In genomic region chr21:33543505-33544129, GRCh38 we compare ENCODE assay signal across 8 cellular contexts. TPM values are rescaled to one million over a fixed set of nuclear protein-coding genes. Genes with fewer than 3 reads are reported as not detected.
A peak's percentile ranks its signal among the peaks of the same experiment; 100 is the strongest.
DNase-seq lines count a peak whose midpoint lies in the region; ATAC-seq and FAIRE-seq lines count a peak whose summit lies in the region.

No MANE protein-coding gene starts in this region.

- H3K9me3 Mint-ChIP-seq in activated naive CD8-positive, alpha-beta T cell treated with anti-CD3 and anti-CD28 coated beads, Interleukin-2, amount 50 U/mL, for 24 hours = no peaks in the 10 kb centered on the region

- H3K9ac ChIP-seq in iPS-20b (ENCODE audit: low read depth, low read length) = peak overlapping the region; percentile 97

- 0% methylated on average over 23 to 26 of the region's 26 CpGs for WGBS in small intestine, 3 donors

- DNase-seq in SHP77 (lab: John Stamatoyannopoulos, UW) (peak; percentile 15 to 52), SHP77 treated with DMSO at 0.1 percent for 48 hours (lab: John Stamatoyannopoulos, UW) (no peak), NCI-H226 (peak; percentile 55), small intestine (peak; percentile 13), NCI-H2227 (lab: John Stamatoyannopoulos, UW; ENCODE audit: unreplicated experiment) (no peak)
- DNase-seq in activated naive CD8-positive, alpha-beta T cell treated with anti-CD3 and anti-CD28 coated beads, Interleukin-2, amount 50 U/mL, for 24 hours = peak; percentile 84
- DNase-seq in central memory CD4-positive, alpha-beta T cell = no peak

- H3K27ac ChIP-seq in iPS-20b (ENCODE audit: low read length) (peak overlapping the region; percentile 90), small intestine (ENCODE audit: low read depth in 1 of 2, low read length in 1 of 2) (peak overlapping the region; percentile 90 to 99)

- ATAC-seq in activated naive CD8-positive, alpha-beta T cell treated with anti-CD3 and anti-CD28 coated beads, Interleukin-2, amount 50 U/mL, for 24 hours = peak; percentile 12

- no peaks in the 10 kb centered on the region for H3K27me3 Mint-ChIP-seq in activated naive CD8-positive, alpha-beta T cell treated with anti-CD3 and anti-CD28 coated beads, Interleukin-2, amount 50 U/mL, for 24 hours

- H3K27me3 ChIP-seq in iPS-20b (ENCODE audit: insufficient read depth, low read length) = no peaks in the 10 kb centered on the region
- no peaks in the 10 kb centered on the region for H3K27me3 ChIP-seq in small intestine (ENCODE audit: control insufficient read depth in 2 of 2, insufficient read depth in 2 of 2, low read length in 2 of 2)

- H3K4me1 Mint-ChIP-seq in activated naive CD8-positive, alpha-beta T cell treated with anti-CD3 and anti-CD28 coated beads, Interleukin-2, amount 50 U/mL, for 24 hours = peaks cover 53% of the 10 kb centered on the region

- H3K9me3 ChIP-seq in iPS-20b (ENCODE audit: insufficient read depth, low read depth, low read length) (no peaks in the 10 kb centered on the region), small intestine (ENCODE audit: control insufficient read depth, low read depth) (no peaks in the 10 kb centered on the region)

- peaks cover 62% of the 10 kb centered on the region for H3K36me3 Mint-ChIP-seq in activated naive CD8-positive, alpha-beta T cell treated with anti-CD3 and anti-CD28 coated beads, Interleukin-2, amount 50 U/mL, for 24 hours (ENCODE audit: low read depth)

- FAIRE-seq in small intestine (lab: Jason Lieb, UNC) = no peak

- H3K4me3 ChIP-seq in iPS-20b (ENCODE audit: low read length) = peak overlapping the region; percentile 91
- H3K4me3 ChIP-seq in small intestine (ENCODE audit: low read depth in 1 of 2, low read length in 2 of 2) = peak overlapping the region; percentile 77 to 84

- H3K36me3 ChIP-seq in iPS-20b (ENCODE audit: insufficient read depth, low read depth, low read length) = peaks cover 51% of the 10 kb centered on the region
- H3K36me3 ChIP-seq in small intestine (ENCODE audit: control insufficient read depth in 2 of 2, insufficient read depth in 2 of 2, low read length in 2 of 2) = peaks cover 0 to 3% of the 10 kb centered on the region in 2 donors

- H3K27ac Mint-ChIP-seq in activated naive CD8-positive, alpha-beta T cell treated with anti-CD3 and anti-CD28 coated beads, Interleukin-2, amount 50 U/mL, for 24 hours = peak overlapping the region; percentile 98

- H3K4me1 ChIP-seq in iPS-20b (ENCODE audit: insufficient read depth, low read length) (peaks cover 18% of the 10 kb centered on the region; the same call in 1 of the 2 replicates), small intestine (ENCODE audit: control insufficient read depth in 2 of 2, insufficient read depth in 1 of 2, low read depth in 1 of 2, low read length in 1 of 2) (peaks cover 0 to 2% of the 10 kb centered on the region in 2 donors)

- H3K4me3 Mint-ChIP-seq in activated naive CD8-positive, alpha-beta T cell treated with anti-CD3 and anti-CD28 coated beads, Interleukin-2, amount 50 U/mL, for 24 hours = peak overlapping the region; percentile 92

RNA-seq across cellular contexts. Expression of gene SON, which starts 0.8 kb away (rescaled TPM):
- 10 to 100 TPM; 76.1 to 93.3 (median 84.3) TPM for polyA plus RNA-seq in small intestine

RNA-seq across cellular contexts. Expression of gene GART, which starts 1.7 kb away (rescaled TPM):
- polyA plus RNA-seq in small intestine = 10 to 100 TPM; 21.9 to 34.3 (median 24.8) TPM

RNA-seq across cellular contexts. Expression of gene DONSON, which starts 44.9 kb away (rescaled TPM):
- 10 to 100 TPM in 2 of 3 donors, 1 to 10 TPM in 1; 8.9 to 15.7 (median 14.8) TPM for polyA plus RNA-seq in small intestine

RNA-seq across cellular contexts. Expression of gene DNAJC28, which starts 52.1 kb away (rescaled TPM):
- 1 to 10 TPM; 1.6 to 2.5 (median 1.7) TPM for polyA plus RNA-seq in small intestine

Comparison
In these comparisons a context has a peak if more than half of its experiments do, and no peak if none do; other contexts are left out.
1. DNase-seq: peak in SHP77 (2 of 2), NCI-H226 (single experiment), activated naive CD8-positive, alpha-beta T cell treated with anti-CD3 and anti-CD28 coated beads, Interleukin-2, amount 50 U/mL, for 24 hours (single experiment) and small intestine (single experiment); none in SHP77 treated with DMSO at 0.1 percent for 48 hours (single experiment), central memory CD4-positive, alpha-beta T cell (single experiment) and NCI-H2227 (single experiment).